9 cellular contexts compared by ENCODE assay signal in the genomic region with DNA sequence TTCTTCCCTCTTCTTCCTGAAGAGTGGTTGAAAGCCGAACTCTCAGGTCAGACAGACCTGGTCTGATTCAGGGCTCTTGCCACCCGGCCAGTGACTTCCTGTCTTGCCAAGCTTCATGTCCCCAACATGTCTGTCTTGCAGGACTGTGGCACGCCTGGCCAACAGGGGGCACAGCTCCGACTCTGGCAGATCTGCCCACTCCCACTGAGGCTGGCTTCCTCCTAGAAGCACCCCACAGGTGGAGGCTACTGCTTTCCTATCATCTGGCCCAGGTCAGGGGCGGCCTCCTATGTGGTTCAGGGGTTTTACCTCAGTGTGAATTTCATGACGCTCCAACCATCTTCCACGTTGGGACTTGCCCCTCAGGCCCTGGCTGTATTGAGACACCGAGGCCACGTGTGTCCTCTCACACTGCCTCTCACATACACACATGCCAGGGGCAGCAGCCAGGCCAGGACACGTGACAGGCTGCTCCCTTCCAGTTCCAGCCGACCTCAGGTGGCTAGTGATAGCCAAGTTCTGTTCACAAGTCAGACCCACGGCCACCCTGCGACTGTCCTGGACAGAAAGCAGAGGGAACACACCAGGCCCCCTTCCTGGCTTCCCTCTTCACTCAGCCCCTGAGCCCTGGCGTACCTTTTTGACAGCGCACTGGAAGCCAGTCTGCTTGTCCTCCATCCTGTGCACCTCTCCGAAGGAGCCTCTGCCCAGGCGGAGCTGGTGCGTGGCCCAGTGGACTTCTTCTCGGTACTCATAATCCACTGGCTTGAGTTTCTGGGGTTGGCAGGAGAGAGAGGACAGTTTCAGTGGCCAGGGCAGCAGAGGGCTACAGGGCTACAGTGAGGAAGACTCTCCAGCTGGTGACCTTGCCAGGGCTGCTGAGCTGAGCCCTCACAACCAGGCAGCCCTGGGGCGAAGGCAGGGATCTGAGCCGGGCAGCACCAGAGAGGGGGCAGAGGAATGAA. TPM values are rescaled to one million over a fixed set of nuclear protein-coding genes. Genes with fewer than 3 reads are reported as not detected.
DNase-seq lines count a peak whose midpoint lies in the region; ATAC-seq and TF ChIP-seq lines count a peak whose summit lies in the region.
"Had no signal": no experiment of that assay in that cellular context is flagged by ENCODE, and none has a peak within 500 bp of the region (broad histone marks: within the 10 kb centered on the region; RNA-seq: fewer than 3 reads in every experiment).

No MANE protein-coding gene starts in this region.

- H3K9me3 Mint-ChIP-seq in CD4-positive, alpha-beta memory T cell, result no peaks in the 10 kb centered on the region
- no peaks in the 10 kb centered on the region for H3K9me3 Mint-ChIP-seq in naive thymus-derived CD8-positive, alpha-beta T cell

- peak in 1 of 2 donors; percentile 50 for ATAC-seq in naive thymus-derived CD8-positive, alpha-beta T cell

- no peaks in the 10 kb centered on the region for H3K9me3 ChIP-seq in CD4-positive, alpha-beta memory T cell (ENCODE audit: control insufficient read depth in 1 of 2, low read length in 2 of 2)
- no peaks in the 10 kb centered on the region for H3K9me3 ChIP-seq in OCI-LY3 (ENCODE audit: insufficient read depth, low read length)
- H3K9me3 ChIP-seq: adrenal gland had no signal

- H3K27me3 ChIP-seq in CD4-positive, alpha-beta memory T cell (ENCODE audit: insufficient read depth, low read length), result no peaks in the 10 kb centered on the region
- H3K27me3 ChIP-seq in OCI-LY3 (ENCODE audit: low read depth, low read length) (no peaks in the 10 kb centered on the region), brain microvascular endothelial cell (replicated peaks) (no peaks in the 10 kb centered on the region)
- H3K27me3 ChIP-seq: adrenal gland had no signal

- peak overlapping the region in 5 of 7 donors; percentile 68 to 78 (median 75) for H3K27ac Mint-ChIP-seq in CD4-positive, alpha-beta memory T cell
- H3K27ac Mint-ChIP-seq in naive thymus-derived CD8-positive, alpha-beta T cell, result peak overlapping the region in 9 of 10 donors; percentile 36 to 87 (median 71)

- peaks cover 66% of the 10 kb centered on the region for H3K36me3 ChIP-seq in CD4-positive, alpha-beta memory T cell (ENCODE audit: insufficient read depth, low read length)
- H3K36me3 ChIP-seq in OCI-LY3 (replicated peaks; ENCODE audit: low read depth, low read length), result peaks cover 51% of the 10 kb centered on the region
- peaks cover 75% of the 10 kb centered on the region for H3K36me3 ChIP-seq in brain microvascular endothelial cell (replicated peaks)

- POLR2A ChIA-PET in CD4-positive, alpha-beta memory T cell (lab: Charles Lee; ENCODE audit: partially characterized antibody), result interaction anchor here (0.9 to 1.5 kb wide), 2 partner anchors 31 to 33 kb away, joined by 4 to 7 read pairs; a partner anchor contains a TSS
- POLR2A ChIA-PET in naive thymus-derived CD8-positive, alpha-beta T cell (lab: Charles Lee), result interaction anchor here (0.6 to 2.4 kb wide), 5 partner anchors 10 to 67 kb away, joined by 3 to 11 read pairs (median 4); a partner anchor contains a TSS

- no peak overlapping the region for H3K4me3 Mint-ChIP-seq in CD4-positive, alpha-beta memory T cell
- H3K4me3 Mint-ChIP-seq in naive thymus-derived CD8-positive, alpha-beta T cell, result no peak overlapping the region

- peaks cover 15% of the 10 kb centered on the region for H3K79me2 ChIP-seq in OCI-LY3 (ENCODE audit: low read length)

- H3K36me3 Mint-ChIP-seq in CD4-positive, alpha-beta memory T cell, result peaks cover 30 to 70% of the 10 kb centered on the region in 2 donors
- H3K36me3 Mint-ChIP-seq in naive thymus-derived CD8-positive, alpha-beta T cell, result peaks cover 0 to 83% (median 10%) of the 10 kb centered on the region in 3 donors

- H3K9ac ChIP-seq in OCI-LY3 (ENCODE audit: low read length), result no peak overlapping the region

- H3K27ac ChIP-seq in CD4-positive, alpha-beta memory T cell (ENCODE audit: low read depth, low read length), result no peak overlapping the region
- H3K27ac ChIP-seq in OCI-LY3 (ENCODE audit: low read length) (no peak overlapping the region), brain microvascular endothelial cell (no peak overlapping the region)
- H3K27ac ChIP-seq: adrenal gland had no signal

- peaks cover 0 to 2% (median 1%) of the 10 kb centered on the region in 4 donors for H3K4me1 Mint-ChIP-seq in CD4-positive, alpha-beta memory T cell
- peaks cover 2 to 24% (median 11%) of the 10 kb centered on the region in 4 donors for H3K4me1 Mint-ChIP-seq in naive thymus-derived CD8-positive, alpha-beta T cell

- no peaks in the 10 kb centered on the region for H3K27me3 Mint-ChIP-seq in CD4-positive, alpha-beta memory T cell
- H3K27me3 Mint-ChIP-seq in naive thymus-derived CD8-positive, alpha-beta T cell, result no peaks in the 10 kb centered on the region

- H3K4me1 ChIP-seq in CD4-positive, alpha-beta memory T cell (ENCODE audit: insufficient read depth, low read length), result no peaks in the 10 kb centered on the region
- no peaks in the 10 kb centered on the region for H3K4me1 ChIP-seq in OCI-LY3 (ENCODE audit: low read length)

- peaks cover 6% of the 10 kb centered on the region; the same call in 1 of the 2 replicates for H4K20me1 ChIP-seq in OCI-LY3 (ENCODE audit: insufficient read depth, low read length)

- no peak overlapping the region for H3K4me3 ChIP-seq in CD4-positive, alpha-beta memory T cell (ENCODE audit: low read length in 2 of 2)
- H3K4me3 ChIP-seq in OCI-LY3 (ENCODE audit: low read length) (no peak overlapping the region), brain microvascular endothelial cell (ENCODE audit: low read depth, low read length) (no peak overlapping the region)
- H3K4me3 ChIP-seq: adrenal gland had no signal

- CTCF ChIA-PET in CD4-positive, alpha-beta memory T cell (lab: Charles Lee; ENCODE audit: partially characterized antibody), result interaction anchor here (0.6 to 2.9 kb wide), 12 partner anchors 10 to 149 kb away, joined by 3 to 14 read pairs (median 6); a partner anchor contains a TSS

- peak in 1 of 5 donors; percentile 15 for DNase-seq in CD4-positive, alpha-beta memory T cell
- no peak for DNase-seq in brain microvascular endothelial cell
- peak in 7 of 10 donors; percentile 12 to 68 (median 27) for DNase-seq in naive thymus-derived CD8-positive, alpha-beta T cell
- DNase-seq in HK-2 (ENCODE audit: unreplicated experiment), result no peak
- DNase-seq in AG08395 (ENCODE audit: low spot score), result no peak
- no peak for DNase-seq in NCI-H524 (lab: John Stamatoyannopoulos, UW)
- DNase-seq in T1000 (lab: John Stamatoyannopoulos, UW), result no peak

- intact Hi-C loops in CD4-positive, alpha-beta memory T cell (cut with micrococcal nuclease), result no loop called here

- in situ Hi-C loops in brain microvascular endothelial cell (cut with HindIII; ENCODE audit: low pct_ligation_motif_present, low sequenced_read_pairs), result no loop called here

- H3K4me2 ChIP-seq in OCI-LY3 (ENCODE audit: low read length), result no peak overlapping the region

- TF ChIP-seq CTCF in OCI-LY3 (IDR thresholded peaks at IDR 0.05; ENCODE audit: low read depth, low read length) (peak; percentile 37; the same call in 1 of the 2 replicates), brain microvascular endothelial cell (IDR thresholded peaks at IDR 0.05; ENCODE audit: low read depth, low read length, missing control alignments) (peak; percentile 61)

- H2AFZ ChIP-seq in OCI-LY3 (ENCODE audit: low read depth, low read length), result no peak overlapping the region

RNA-seq across cellular contexts. Expression of a gene that starts 22.6 kb away (rescaled TPM):
- total RNA-seq in CD4-positive, alpha-beta memory T cell, result under 1 TPM; 0.22 to 0.41 TPM
- polyA plus RNA-seq in CD4-positive, alpha-beta memory T cell, result under 1 TPM; 0.25 to 0.49 TPM
- total RNA-seq in naive thymus-derived CD8-positive, alpha-beta T cell, result under 1 TPM; 0.47 to 0.75 TPM
- polyA plus RNA-seq in naive thymus-derived CD8-positive, alpha-beta T cell, result under 1 TPM; 0.30 to 0.81 (median 0.44) TPM
- polyA plus RNA-seq: adrenal gland had no signal

RNA-seq across cellular contexts. Expression of a gene that starts 32.4 kb away (rescaled TPM):
- 10 to 100 TPM; 48.7 to 49.3 TPM for total RNA-seq in CD4-positive, alpha-beta memory T cell
- 10 to 100 TPM in 1 of 2 donors, 1 to 10 TPM in 1; 2.3 to 14.5 TPM for polyA plus RNA-seq in CD4-positive, alpha-beta memory T cell
- 10 to 100 TPM; 37.6 to 37.8 TPM for total RNA-seq in naive thymus-derived CD8-positive, alpha-beta T cell
- polyA plus RNA-seq in naive thymus-derived CD8-positive, alpha-beta T cell, result 1 to 10 TPM in 2 of 3 donors, under 1 TPM in 1; 0.73 to 7.2 (median 1.8) TPM

Comparison
In these comparisons a context has a peak if more than half of its experiments do, and no peak if none do; other contexts are left out.
1. DNase-seq: peak in naive thymus-derived CD8-positive, alpha-beta T cell (7 of 10); none in brain microvascular endothelial cell (single experiment), HK-2 (single experiment), AG08395 (single experiment), NCI-H524 (0 of 2) and T1000 (single experiment).